ENCODE assay signal across 31 cellular contexts in genomic region chr2:120888851-120889250, GRCh38.
"Had no signal": no experiment of that assay in that cellular context is flagged by ENCODE, and none has a peak within 500 bp of the region (broad histone marks: within the 10 kb centered on the region; RNA-seq: fewer than 3 reads in every experiment).

No MANE protein-coding gene starts in this region.

- H3K9me3 Mint-ChIP-seq: activated CD4-positive, alpha-beta T cell treated with anti-CD3 and anti-CD28 coated beads, Interleukin-2, amount 10 ng/mL, durations not matched to agents 24 days and 14 days; activated CD8-positive, alpha-beta T cell treated with anti-CD3 and anti-CD28 coated beads for 36 hours; activated naive CD4-positive, alpha-beta T cell treated with anti-CD3 and anti-CD28 coated beads, Interleukin-2, amount 50 U/mL, for 24 hours; activated naive CD8-positive, alpha-beta T cell treated with anti-CD3 and anti-CD28 coated beads, Interleukin-2, amount 10 ng/mL, durations not matched to agents 7 days and 5 days; activated T-cell treated with anti-CD3 and anti-CD28 coated beads, Interleukin-2, amount 50 U/mL, for 72 hours; activated T-helper 17 cell treated with anti-CD3 and anti-CD28 coated beads, Interleukin-2, amount 50 U/mL, for 72 hours; T-helper 1 cell treated with Interleukin-12 subunit alpha and Interleukin-12 subunit beta and Interleukin-4 antibody, amounts not matched to agents 30 μg/mL and 1 μg/mL, for 36 hours; T-helper 2 cell treated with Interferon-gamma antibody and Interleukin-4, amounts not matched to agents 5 μg/mL and 100 μg/mL, for 36 hours had no signal

- H3K27me3 Mint-ChIP-seq: activated CD4-positive, alpha-beta T cell treated with anti-CD3 and anti-CD28 coated beads, Interleukin-2, amount 10 ng/mL, durations not matched to agents 24 days and 14 days; activated CD8-positive, alpha-beta T cell treated with anti-CD3 and anti-CD28 coated beads for 36 hours; activated T-helper 17 cell treated with anti-CD3 and anti-CD28 coated beads, Interleukin-2, amount 50 U/mL, for 72 hours had no signal

- H3K4me1 Mint-ChIP-seq: activated CD4-positive, alpha-beta T cell treated with anti-CD3 and anti-CD28 coated beads, Interleukin-2, amount 10 ng/mL, durations not matched to agents 24 days and 14 days; activated naive CD4-positive, alpha-beta T cell treated with anti-CD3 and anti-CD28 coated beads, Interleukin-2, amount 50 U/mL, for 24 hours; activated naive CD8-positive, alpha-beta T cell treated with anti-CD3 and anti-CD28 coated beads, Interleukin-2, amount 10 ng/mL, durations not matched to agents 7 days and 5 days; activated T-helper 17 cell treated with anti-CD3 and anti-CD28 coated beads, Interleukin-2, amount 50 U/mL, for 72 hours had no signal

- H3K9ac ChIP-seq: KMS-11, SK-N-SH had no signal

- H3K36me3 ChIP-seq: Peyer's patch had no signal

- H3K27me3 ChIP-seq: body of pancreas, Peyer's patch, SJSA1 had no signal

- ATAC-seq: activated CD8-positive, alpha-beta T cell treated with anti-CD3 and anti-CD28 coated beads for 36 hours; activated T-cell treated with anti-CD3 and anti-CD28 coated beads, Interleukin-2, amount 50 U/mL, for 72 hours; activated T-helper 17 cell treated with anti-CD3 and anti-CD28 coated beads, Interleukin-2, amount 50 U/mL, for 72 hours; body of pancreas; PC-3 had no signal

- H3K4me3 Mint-ChIP-seq: activated CD4-positive, alpha-beta T cell treated with anti-CD3 and anti-CD28 coated beads, Interleukin-2, amount 10 ng/mL, durations not matched to agents 24 days and 14 days; activated CD8-positive, alpha-beta T cell treated with anti-CD3 and anti-CD28 coated beads for 36 hours; activated naive CD4-positive, alpha-beta T cell treated with anti-CD3 and anti-CD28 coated beads, Interleukin-2, amount 50 U/mL, for 24 hours; activated naive CD8-positive, alpha-beta T cell treated with anti-CD3 and anti-CD28 coated beads, Interleukin-2, amount 10 ng/mL, durations not matched to agents 7 days and 5 days; activated T-cell treated with anti-CD3 and anti-CD28 coated beads, Interleukin-2, amount 50 U/mL, for 72 hours; activated T-helper 17 cell treated with anti-CD3 and anti-CD28 coated beads, Interleukin-2, amount 50 U/mL, for 72 hours; T-helper 1 cell treated with Interleukin-12 subunit alpha and Interleukin-12 subunit beta and Interleukin-4 antibody, amounts not matched to agents 30 μg/mL and 1 μg/mL, for 36 hours; T-helper 2 cell treated with Interferon-gamma antibody and Interleukin-4, amounts not matched to agents 5 μg/mL and 100 μg/mL, for 36 hours had no signal

- H3K4me3 ChIP-seq: body of pancreas, Peyer's patch, SJSA1 had no signal

- H3K27ac ChIP-seq: body of pancreas, KMS-11, Peyer's patch, SJSA1 had no signal

- H3K9me3 ChIP-seq: body of pancreas, Peyer's patch, SJSA1, SK-N-SH had no signal

- H3K36me3 Mint-ChIP-seq: activated naive CD4-positive, alpha-beta T cell treated with anti-CD3 and anti-CD28 coated beads, Interleukin-2, amount 50 U/mL, for 24 hours; activated naive CD8-positive, alpha-beta T cell treated with anti-CD3 and anti-CD28 coated beads, Interleukin-2, amount 10 ng/mL, durations not matched to agents 7 days and 5 days had no signal

- H3K27ac Mint-ChIP-seq: activated CD4-positive, alpha-beta T cell treated with anti-CD3 and anti-CD28 coated beads, Interleukin-2, amount 10 ng/mL, durations not matched to agents 24 days and 14 days; activated CD8-positive, alpha-beta T cell treated with anti-CD3 and anti-CD28 coated beads for 36 hours; activated naive CD4-positive, alpha-beta T cell treated with anti-CD3 and anti-CD28 coated beads, Interleukin-2, amount 50 U/mL, for 24 hours; activated naive CD8-positive, alpha-beta T cell treated with anti-CD3 and anti-CD28 coated beads, Interleukin-2, amount 10 ng/mL, durations not matched to agents 7 days and 5 days; activated T-cell treated with anti-CD3 and anti-CD28 coated beads, Interleukin-2, amount 50 U/mL, for 72 hours; activated T-helper 17 cell treated with anti-CD3 and anti-CD28 coated beads, Interleukin-2, amount 50 U/mL, for 72 hours; T-helper 1 cell treated with Interleukin-12 subunit alpha and Interleukin-12 subunit beta and Interleukin-4 antibody, amounts not matched to agents 30 μg/mL and 1 μg/mL, for 36 hours; T-helper 2 cell treated with Interferon-gamma antibody and Interleukin-4, amounts not matched to agents 5 μg/mL and 100 μg/mL, for 36 hours had no signal

- H3K4me2 ChIP-seq: KMS-11, SK-N-SH had no signal

- DNase-seq: activated CD4-positive, alpha-beta T cell treated with anti-CD3 and anti-CD28 coated beads, Interleukin-2, amount 10 ng/mL, durations not matched to agents 24 days and 14 days; activated CD4-positive, alpha-beta T cell treated with anti-CD3 and anti-CD28 coated beads, Interleukin-2, amount 50 U/mL, for 4 hours; activated CD8-positive, alpha-beta T cell treated with anti-CD3 and anti-CD28 coated beads for 36 hours; activated effector memory CD4-positive, alpha-beta T cell treated with anti-CD3 and anti-CD28 coated beads, Interleukin-2, amount 50 U/mL, for 16 hours; activated naive CD4-positive, alpha-beta T cell; activated naive CD8-positive, alpha-beta T cell treated with anti-CD3 and anti-CD28 coated beads, Interleukin-2, amount 10 ng/mL, durations not matched to agents 7 days and 5 days; activated T-cell treated with anti-CD3 and anti-CD28 coated beads, Interleukin-2, amount 50 U/mL, for 1 hour; activated T-cell treated with anti-CD3 and anti-CD28 coated beads, Interleukin-2, amount 50 U/mL, for 72 hours; amygdala; body of pancreas; caudate nucleus; MM.1S; MV-4-11; NCI-H1092; NCI-H1436 treated with DMSO at 0.1 percent for 48 hours; NCI-H2029; NCI-H345; NCI-H524 treated with DMSO at 0.1 percent for 48 hours; NCI-H748 treated with DMSO at 0.1 percent for 48 hours; NK-92 treated with Interleukin-12 subunit alpha and Interleukin-12 subunit beta, amount 100 ng/mL, for 24 hours; PC-3; Peyer's patch; RPMI8226; SHP77 treated with DMSO at 0.1 percent for 48 hours; SK-N-SH had no signal
